Comparison of ENCODE assay signal across 4 cellular contexts in genomic region chr3:167382127-167382526, GRCh38. TPM values are rescaled to one million over a fixed set of nuclear protein-coding genes. Genes with fewer than 3 reads are reported as not detected.
"Had no signal": no experiment of that assay in that cellular context is flagged by ENCODE, and none has a peak within 500 bp of the region (broad histone marks: within the 10 kb centered on the region; RNA-seq: fewer than 3 reads in every experiment).

No MANE protein-coding gene starts in this region.

- H3K4me3 ChIP-seq: GM12878 had no signal

- DNase-seq: GDM1, GF-D8 had no signal

- ATAC-seq: GM12878 had no signal

RNA-seq across cellular contexts. Expression of gene ZBBX, which starts 2.0 kb away (rescaled TPM):
- total RNA-seq: G401 had no signal
